In genomic region chr6:122471107-122472021, GRCh38 we compare ENCODE assay signal across 1 cellular context.
TF ChIP-seq lines count a peak whose summit lies in the region.

TSS of gene SERINC1 (minus strand) at chr6:122471807. CDS start at chr6:122471737, 70 bp downstream.

TF ChIP-seq in K562, 482 proteins besides CTCF, POLR2A, EP300 and RAD21 (continued from another document and continues in another):
- TF ChIP-seq ZBTB11 (CRISPR knock-in tag; IDR thresholded peaks at IDR 0.05) (0 out of 6 replicates have a peak, but pooled peaks of 1 of the 3 experiments have one; percentile 50), LCOR (CRISPR knock-in tag; IDR thresholded peaks at IDR 0.05) (0 out of 2 replicates have a peak, but pooled peaks have one; percentile 20), SMAD1 (IDR thresholded peaks at IDR 0.05; ENCODE audit: low read depth, low read length, partially characterized antibody) (peak; percentile 71), NRF1 (conservative IDR thresholded peaks at IDR 0.05 in 1 of 2, IDR thresholded peaks at IDR 0.05 in 1 of 2) (peak; percentile 97), ELF1 (tag; IDR thresholded peaks at IDR 0.05) (peak; percentile 76), RB1 (IDR thresholded peaks at IDR 0.05; ENCODE audit: low read depth) (0 out of 2 replicates have a peak, but pooled peaks have one; percentile 6), SMARCA4 (IDR thresholded peaks at IDR 0.05) (0 out of 2 replicates have a peak, but pooled peaks have one; percentile 21), SP1 (CRISPR knock-in tag; IDR thresholded peaks at IDR 0.05) (no peak), AFF4 (CRISPR knock-in tag; IDR thresholded peaks at IDR 0.05) (peak; percentile 86; the same call in 1 of the 2 replicates), PHB (CRISPR knock-in tag; IDR thresholded peaks at IDR 0.05) (no peak), BRD9 (IDR thresholded peaks at IDR 0.05; ENCODE audit: low read depth, partially characterized antibody) (peak; percentile 36), PRMT5 (CRISPR knock-in tag; IDR thresholded peaks at IDR 0.05) (no peak), GTF2F1 (IDR thresholded peaks at IDR 0.05; ENCODE audit: low read depth, low read length) (peak; percentile 33; the same call in 1 of the 2 replicates), ARID1B (IDR thresholded peaks at IDR 0.05) (peak; percentile 23; the same call in 1 of the 2 replicates), SPI1 (IDR thresholded peaks at IDR 0.05; ENCODE audit: borderline replicate concordance, low read depth, low read length) (peak; percentile 77), TEAD1 (CRISPR knock-in tag; IDR thresholded peaks at IDR 0.05) (peak in 1 of 2 experiments; percentile 79; a peak in 2 of 4 replicates), FOXA3 (CRISPR knock-in tag; conservative IDR thresholded peaks at IDR 0.05 in 1 of 2, IDR thresholded peaks at IDR 0.05 in 1 of 2) (peak in 1 of 2 experiments; percentile 19; a peak in 1 of 4 replicates), SAP30 (IDR thresholded peaks at IDR 0.05; ENCODE audit: borderline replicate concordance, insufficient read depth, low read depth, low read length, poor library complexity, severe bottlenecking) (peak; percentile 72), MLLT1 (IDR thresholded peaks at IDR 0.05) (peak; percentile 26 to 69; a peak in 3 of 4 replicates), MTA3 (IDR thresholded peaks at IDR 0.05; ENCODE audit: borderline replicate concordance) (peak; percentile 66; the same call in 1 of the 2 replicates), RHOXF2B (CRISPR knock-in tag; conservative IDR thresholded peaks at IDR 0.05) (no peak), HDAC1 (IDR thresholded peaks at IDR 0.05) (peak in 1 of 2 experiments; percentile 56; a peak in 1 of 4 replicates), FOXK1 (CRISPR knock-in tag; IDR thresholded peaks at IDR 0.05; ENCODE audit: borderline replicate concordance) (0 out of 2 replicates have a peak, but pooled peaks have one; percentile 31), ZBTB2 (IDR thresholded peaks at IDR 0.05) (peak; percentile 99), POLR2H (tag; IDR thresholded peaks at IDR 0.05; ENCODE audit: low read depth) (peak; percentile 72), MAZ (CRISPR knock-in tag; conservative IDR thresholded peaks at IDR 0.05 in 1 of 2, IDR thresholded peaks at IDR 0.05 in 1 of 2) (peak; percentile 59; a peak in 2 of 4 replicates), MTA1 (IDR thresholded peaks at IDR 0.05; ENCODE audit: borderline replicate concordance) (peak; percentile 87)
- TF ChIP-seq, protein P1, sequence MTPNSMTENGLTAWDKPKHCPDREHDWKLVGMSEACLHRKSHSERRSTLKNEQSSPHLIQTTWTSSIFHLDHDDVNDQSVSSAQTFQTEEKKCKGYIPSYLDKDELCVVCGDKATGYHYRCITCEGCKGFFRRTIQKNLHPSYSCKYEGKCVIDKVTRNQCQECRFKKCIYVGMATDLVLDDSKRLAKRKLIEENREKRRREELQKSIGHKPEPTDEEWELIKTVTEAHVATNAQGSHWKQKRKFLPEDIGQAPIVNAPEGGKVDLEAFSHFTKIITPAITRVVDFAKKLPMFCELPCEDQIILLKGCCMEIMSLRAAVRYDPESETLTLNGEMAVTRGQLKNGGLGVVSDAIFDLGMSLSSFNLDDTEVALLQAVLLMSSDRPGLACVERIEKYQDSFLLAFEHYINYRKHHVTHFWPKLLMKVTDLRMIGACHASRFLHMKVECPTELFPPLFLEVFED (CRISPR knock-in tag; conservative IDR thresholded peaks at IDR 0.05): 0 out of 2 replicates have a peak, but pooled peaks have one; percentile 10
- TF ChIP-seq, protein P2, sequence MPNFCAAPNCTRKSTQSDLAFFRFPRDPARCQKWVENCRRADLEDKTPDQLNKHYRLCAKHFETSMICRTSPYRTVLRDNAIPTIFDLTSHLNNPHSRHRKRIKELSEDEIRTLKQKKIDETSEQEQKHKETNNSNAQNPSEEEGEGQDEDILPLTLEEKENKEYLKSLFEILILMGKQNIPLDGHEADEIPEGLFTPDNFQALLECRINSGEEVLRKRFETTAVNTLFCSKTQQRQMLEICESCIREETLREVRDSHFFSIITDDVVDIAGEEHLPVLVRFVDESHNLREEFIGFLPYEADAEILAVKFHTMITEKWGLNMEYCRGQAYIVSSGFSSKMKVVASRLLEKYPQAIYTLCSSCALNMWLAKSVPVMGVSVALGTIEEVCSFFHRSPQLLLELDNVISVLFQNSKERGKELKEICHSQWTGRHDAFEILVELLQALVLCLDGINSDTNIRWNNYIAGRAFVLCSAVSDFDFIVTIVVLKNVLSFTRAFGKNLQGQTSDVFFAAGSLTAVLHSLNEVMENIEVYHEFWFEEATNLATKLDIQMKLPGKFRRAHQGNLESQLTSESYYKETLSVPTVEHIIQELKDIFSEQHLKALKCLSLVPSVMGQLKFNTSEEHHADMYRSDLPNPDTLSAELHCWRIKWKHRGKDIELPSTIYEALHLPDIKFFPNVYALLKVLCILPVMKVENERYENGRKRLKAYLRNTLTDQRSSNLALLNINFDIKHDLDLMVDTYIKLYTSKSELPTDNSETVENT (CRISPR knock-in tag; IDR thresholded peaks at IDR 0.05): peak; percentile 50; the same call in 1 of the 2 replicates
- TF ChIP-seq, protein P3, sequence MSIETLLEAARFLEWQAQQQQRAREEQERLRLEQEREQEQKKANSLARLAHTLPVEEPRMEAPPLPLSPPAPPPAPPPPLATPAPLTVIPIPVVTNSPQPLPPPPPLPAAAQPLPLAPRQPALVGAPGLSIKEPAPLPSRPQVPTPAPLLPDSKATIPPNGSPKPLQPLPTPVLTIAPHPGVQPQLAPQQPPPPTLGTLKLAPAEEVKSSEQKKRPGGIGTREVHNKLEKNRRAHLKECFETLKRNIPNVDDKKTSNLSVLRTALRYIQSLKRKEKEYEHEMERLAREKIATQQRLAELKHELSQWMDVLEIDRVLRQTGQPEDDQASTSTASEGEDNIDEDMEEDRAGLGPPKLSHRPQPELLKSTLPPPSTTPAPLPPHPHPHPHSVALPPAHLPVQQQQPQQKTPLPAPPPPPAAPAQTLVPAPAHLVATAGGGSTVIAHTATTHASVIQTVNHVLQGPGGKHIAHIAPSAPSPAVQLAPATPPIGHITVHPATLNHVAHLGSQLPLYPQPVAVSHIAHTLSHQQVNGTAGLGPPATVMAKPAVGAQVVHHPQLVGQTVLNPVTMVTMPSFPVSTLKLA (conservative IDR thresholded peaks at IDR 0.05): peak; percentile 21 to 59; a peak in 3 of 4 replicates
- TF ChIP-seq, protein P4, sequence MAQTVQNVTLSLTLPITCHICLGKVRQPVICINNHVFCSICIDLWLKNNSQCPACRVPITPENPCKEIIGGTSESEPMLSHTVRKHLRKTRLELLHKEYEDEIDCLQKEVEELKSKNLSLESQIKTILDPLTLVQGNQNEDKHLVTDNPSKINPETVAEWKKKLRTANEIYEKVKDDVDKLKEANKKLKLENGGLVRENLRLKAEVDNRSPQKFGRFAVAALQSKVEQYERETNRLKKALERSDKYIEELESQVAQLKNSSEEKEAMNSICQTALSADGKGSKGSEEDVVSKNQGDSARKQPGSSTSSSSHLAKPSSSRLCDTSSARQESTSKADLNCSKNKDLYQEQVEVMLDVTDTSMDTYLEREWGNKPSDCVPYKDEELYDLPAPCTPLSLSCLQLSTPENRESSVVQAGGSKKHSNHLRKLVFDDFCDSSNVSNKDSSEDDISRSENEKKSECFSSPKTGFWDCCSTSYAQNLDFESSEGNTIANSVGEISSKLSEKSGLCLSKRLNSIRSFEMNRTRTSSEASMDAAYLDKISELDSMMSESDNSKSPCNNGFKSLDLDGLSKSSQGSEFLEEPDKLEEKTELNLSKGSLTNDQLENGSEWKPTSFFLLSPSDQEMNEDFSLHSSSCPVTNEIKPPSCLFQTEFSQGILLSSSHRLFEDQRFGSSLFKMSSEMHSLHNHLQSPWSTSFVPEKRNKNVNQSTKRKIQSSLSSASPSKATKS (CRISPR knock-in tag; IDR thresholded peaks at IDR 0.05): no peak
- TF ChIP-seq, protein P5, sequence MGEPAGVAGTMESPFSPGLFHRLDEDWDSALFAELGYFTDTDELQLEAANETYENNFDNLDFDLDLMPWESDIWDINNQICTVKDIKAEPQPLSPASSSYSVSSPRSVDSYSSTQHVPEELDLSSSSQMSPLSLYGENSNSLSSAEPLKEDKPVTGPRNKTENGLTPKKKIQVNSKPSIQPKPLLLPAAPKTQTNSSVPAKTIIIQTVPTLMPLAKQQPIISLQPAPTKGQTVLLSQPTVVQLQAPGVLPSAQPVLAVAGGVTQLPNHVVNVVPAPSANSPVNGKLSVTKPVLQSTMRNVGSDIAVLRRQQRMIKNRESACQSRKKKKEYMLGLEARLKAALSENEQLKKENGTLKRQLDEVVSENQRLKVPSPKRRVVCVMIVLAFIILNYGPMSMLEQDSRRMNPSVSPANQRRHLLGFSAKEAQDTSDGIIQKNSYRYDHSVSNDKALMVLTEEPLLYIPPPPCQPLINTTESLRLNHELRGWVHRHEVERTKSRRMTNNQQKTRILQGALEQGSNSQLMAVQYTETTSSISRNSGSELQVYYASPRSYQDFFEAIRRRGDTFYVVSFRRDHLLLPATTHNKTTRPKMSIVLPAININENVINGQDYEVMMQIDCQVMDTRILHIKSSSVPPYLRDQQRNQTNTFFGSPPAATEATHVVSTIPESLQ (CRISPR knock-in tag; IDR thresholded peaks at IDR 0.05): no peak
